ENCODE assay signal across 8 cellular contexts in the genomic region with DNA sequence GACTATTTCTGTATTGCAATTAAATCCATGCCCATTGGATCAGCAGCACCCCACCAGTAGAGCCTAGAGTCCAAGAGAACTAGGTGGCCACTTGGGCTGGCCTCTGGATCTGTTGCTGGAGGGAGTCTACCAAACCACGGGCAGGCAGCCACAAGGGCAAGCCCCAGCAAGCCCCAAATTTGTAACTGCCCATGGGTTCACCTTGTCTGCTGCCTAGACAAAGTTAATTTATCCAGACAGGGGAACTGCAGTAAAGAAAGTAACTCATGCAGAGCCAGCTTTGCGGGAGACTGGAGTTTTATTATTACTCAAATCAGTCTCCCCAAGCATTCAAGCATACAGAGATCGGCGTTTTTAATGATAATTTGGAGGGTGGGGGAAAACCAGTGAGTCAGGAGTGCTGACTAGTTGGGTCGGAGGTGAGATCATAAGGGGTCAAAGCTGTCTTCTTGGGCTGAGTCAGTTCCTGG.
A peak's percentile ranks its signal among the peaks of the same experiment; 100 is the strongest.
DNase-seq lines count a peak whose midpoint lies in the region; ATAC-seq and TF ChIP-seq lines count a peak whose summit lies in the region.

No MANE protein-coding gene starts in this region.

- no peaks in the 10 kb centered on the region for H3K9me3 ChIP-seq in Caco-2

- H3K4me1 ChIP-seq in Caco-2 = no peaks in the 10 kb centered on the region

- CTCF ChIA-PET in activated CD4-positive, alpha-beta T cell treated with anti-CD3 and anti-CD28 coated beads for 36 hours (lab: Charles Lee) = interaction anchor here (0.6 kb wide), 1 partner anchor 25 kb away, joined by 3 read pairs; no protein-coding TSS in a partner anchor
- CTCF ChIA-PET in Caco-2 (lab: Charles Lee) = no interaction called here

- peaks cover 18% of the 10 kb centered on the region for H3K9me3 Mint-ChIP-seq in activated CD4-positive, alpha-beta T cell treated with anti-CD3 and anti-CD28 coated beads for 36 hours (ENCODE audit: low read depth)
- peaks cover 11% of the 10 kb centered on the region for H3K9me3 Mint-ChIP-seq in Caco-2 (ENCODE audit: unreplicated experiment)

- intact Hi-C loops in activated CD4-positive, alpha-beta T cell treated with anti-CD3 and anti-CD28 coated beads for 36 hours (cut with DNase I, micrococcal nuclease) = loop anchor here in 1 of 2 experiments (1.0 kb wide), 2 partner anchors 29 to 336 kb away; no protein-coding TSS in a partner anchor
- intact Hi-C loops in Caco-2 (cut with micrococcal nuclease; ENCODE audit: unreplicated experiment) = no loop called here

- H3K36me3 ChIP-seq in Caco-2 (ENCODE audit: control insufficient read depth, insufficient read depth, low read length) = no peaks in the 10 kb centered on the region

- ATAC-seq in activated CD4-positive, alpha-beta T cell treated with anti-CD3 and anti-CD28 coated beads for 36 hours = peak; percentile 94
- peak; percentile 74 for ATAC-seq in HG02885 (IDR thresholded peaks at IDR 0.05; ENCODE audit: poor library complexity, unreplicated experiment)

- DNase-seq in activated CD4-positive, alpha-beta T cell treated with anti-CD3 and anti-CD28 coated beads for 36 hours = peak; percentile 74
- no peak for DNase-seq in activated CD4-positive, alpha-beta T cell treated with anti-CD3 and anti-CD28 coated beads for 1 hour
- DNase-seq in activated CD4-positive, CD25-positive, alpha-beta regulatory T cell treated with anti-CD3 and anti-CD28 coated beads, Interleukin-2, amount 50 U/mL, for 72 hours = peak; percentile 37
- DNase-seq in stimulated activated CD8-positive, alpha-beta memory T cell treated with anti-CD3 and anti-CD28 coated beads, Interleukin-12 subunit alpha, Interleukin-12 subunit beta, amount 100 ng/mL, for 24 hours (ENCODE audit: extremely low read depth) = peak; percentile 19
- no peak for DNase-seq in Caco-2
- no peak for DNase-seq in NCI-H1930 (lab: John Stamatoyannopoulos, UW)
- no peak for DNase-seq in hepatic stellate cell (ENCODE audit: low spot score)

- no TSS peak for BruUV-seq in Caco-2 (replicated peaks; lab: Mats Ljungman, UMichigan)

- TF ChIP-seq CTCF in Caco-2 (IDR thresholded peaks at IDR 0.05; ENCODE audit: insufficient read depth in 1 of 2, low read depth in 1 of 2, low read length in 1 of 2, severe bottlenecking in 1 of 2, unreplicated experiment in 1 of 2) = no peak

- H3K36me3 Mint-ChIP-seq in activated CD4-positive, alpha-beta T cell treated with anti-CD3 and anti-CD28 coated beads for 36 hours (ENCODE audit: low read depth) = peaks cover 10% of the 10 kb centered on the region
- no peaks in the 10 kb centered on the region for H3K36me3 Mint-ChIP-seq in Caco-2 (ENCODE audit: insufficient read depth, unreplicated experiment)

- POLR2A ChIA-PET in activated CD4-positive, alpha-beta T cell treated with anti-CD3 and anti-CD28 coated beads for 36 hours (lab: Charles Lee) = no interaction called here
- POLR2A ChIA-PET in Caco-2 (lab: Charles Lee) = no interaction called here

- H3K27ac Mint-ChIP-seq in activated CD4-positive, alpha-beta T cell treated with anti-CD3 and anti-CD28 coated beads for 36 hours = peak overlapping the region; percentile 35
- no peak overlapping the region for H3K27ac Mint-ChIP-seq in Caco-2 (ENCODE audit: unreplicated experiment)

- no peak overlapping the region for H3K4me3 ChIP-seq in Caco-2 (ENCODE audit: low read depth, low read length)

- H3K27me3 ChIP-seq in Caco-2 (replicated peaks; ENCODE audit: control insufficient read depth, insufficient read depth, low read length) = no peaks in the 10 kb centered on the region

- peak overlapping the region; percentile 29 for H3K4me3 Mint-ChIP-seq in activated CD4-positive, alpha-beta T cell treated with anti-CD3 and anti-CD28 coated beads for 36 hours
- H3K4me3 Mint-ChIP-seq in Caco-2 (ENCODE audit: unreplicated experiment) = no peak overlapping the region

- H3K4me1 Mint-ChIP-seq in activated CD4-positive, alpha-beta T cell treated with anti-CD3 and anti-CD28 coated beads for 36 hours = peaks cover 32% of the 10 kb centered on the region
- no peaks in the 10 kb centered on the region for H3K4me1 Mint-ChIP-seq in Caco-2 (ENCODE audit: low read depth, unreplicated experiment)

- peaks cover 8% of the 10 kb centered on the region for H3K27me3 Mint-ChIP-seq in activated CD4-positive, alpha-beta T cell treated with anti-CD3 and anti-CD28 coated beads for 36 hours
- H3K27me3 Mint-ChIP-seq in Caco-2 (ENCODE audit: insufficient read depth, unreplicated experiment) = no peaks in the 10 kb centered on the region

Comparison
In these comparisons a context has a peak if more than half of its experiments do, and no peak if none do; other contexts are left out.
1. DNase-seq: peak in activated CD4-positive, alpha-beta T cell treated with anti-CD3 and anti-CD28 coated beads for 36 hours (single experiment), activated CD4-positive, CD25-positive, alpha-beta regulatory T cell treated with anti-CD3 and anti-CD28 coated beads, Interleukin-2, amount 50 U/mL, for 72 hours (single experiment) and stimulated activated CD8-positive, alpha-beta memory T cell treated with anti-CD3 and anti-CD28 coated beads, Interleukin-12 subunit alpha, Interleukin-12 subunit beta, amount 100 ng/mL, for 24 hours (single experiment); none in activated CD4-positive, alpha-beta T cell treated with anti-CD3 and anti-CD28 coated beads for 1 hour (single experiment), Caco-2 (0 of 2), NCI-H1930 (0 of 2) and hepatic stellate cell (single experiment).